In the genomic region with DNA sequence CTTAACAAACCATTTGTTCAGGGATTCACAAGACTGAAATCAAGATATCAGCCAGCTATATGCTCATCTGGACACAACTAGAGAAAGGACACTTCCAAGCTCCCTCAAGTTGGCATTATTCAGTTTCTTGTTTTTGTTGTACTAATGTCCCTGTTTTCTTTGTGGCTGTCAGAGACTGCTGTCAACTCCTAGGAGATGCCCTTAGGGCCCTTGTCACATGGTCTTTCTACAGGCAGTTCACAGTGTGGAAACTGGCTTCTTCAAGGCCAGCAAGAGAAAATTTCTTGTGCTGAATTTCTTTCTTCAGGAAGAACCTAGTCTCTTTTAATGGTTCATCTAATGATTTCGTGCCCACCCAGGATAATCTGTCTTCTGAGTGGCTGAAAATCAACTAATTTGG, we compare ENCODE assay signal across 31 cellular contexts.
A peak's percentile ranks its signal among the peaks of the same experiment; 100 is the strongest.
DNase-seq lines count a peak whose midpoint lies in the region; TF ChIP-seq lines count a peak whose summit lies in the region.
"Had no signal": no experiment of that assay in that cellular context is flagged by ENCODE, and none has a peak within 500 bp of the region (broad histone marks: within the 10 kb centered on the region; RNA-seq: fewer than 3 reads in every experiment).

No MANE protein-coding gene starts in this region.

- intact Hi-C loops in adrenal gland (cut with DNase I), result no loop called here

- TF ChIP-seq POLR2A in adrenal gland (IDR thresholded peaks at IDR 0.05), result no peak

- no peaks in the 10 kb centered on the region for H3K27me3 ChIP-seq in adrenal gland
- H3K27me3 ChIP-seq: BE2C; BLaER1; BLaER1 treated with 17β-estradiol and CSF1 and Interleukin-3, amounts not matched to agents 10 nM and 100 nM had no signal

- no peaks in the 10 kb centered on the region for H3K9me3 ChIP-seq in adrenal gland (replicated peaks in 1 of 3)
- H3K9me3 ChIP-seq: A549; BE2C; BLaER1; BLaER1 treated with 17β-estradiol and CSF1 and Interleukin-3, amounts not matched to agents 10 nM and 100 nM; Caco-2 had no signal

- H3K4me3 ChIP-seq in adrenal gland, result no peak overlapping the region
- H3K4me3 ChIP-seq: A549; BLaER1; BLaER1 treated with 17β-estradiol and CSF1 and Interleukin-3, amounts not matched to agents 10 nM and 100 nM had no signal

- DNase-seq in ELF-1 (ENCODE audit: low read depth, low spot score) (peak; percentile 52), M059J (ENCODE audit: low read depth) (peak; percentile 3), islet precursor cell (peak; percentile 55), AG08395 (ENCODE audit: low spot score) (no peak), Ammon's horn (ENCODE audit: low spot score) (no peak), adrenal gland (no peak)
- DNase-seq: 8988T; ACHN; AML-193; BE2C; C1 segment of cervical spinal cord; Caco-2; Calu3; CD4-positive, alpha-beta memory T cell; CD4-positive, alpha-beta T cell; CD4-positive, CD25-positive, alpha-beta regulatory T cell; CD8-positive, alpha-beta memory T cell; CD8-positive, alpha-beta T cell; COR-L47; DMS 273 treated with DMSO at 0.1 percent for 48 hours; DMS153; DMS53; DMS79; DMS79 treated with DMSO at 0.1 percent for 48 hours; DND-41; EL had no signal

- no peaks in the 10 kb centered on the region for H3K36me3 ChIP-seq in adrenal gland (replicated peaks in 1 of 2)
- H3K36me3 ChIP-seq: BE2C; BLaER1; BLaER1 treated with 17β-estradiol and CSF1 and Interleukin-3, amounts not matched to agents 10 nM and 100 nM had no signal

- H3K27ac ChIP-seq in adrenal gland, result no peak overlapping the region
- H3K27ac ChIP-seq: 22Rv1; A549; BLaER1; BLaER1 treated with 17β-estradiol and CSF1 and Interleukin-3, amounts not matched to agents 10 nM and 100 nM; C4-2B had no signal

- WGBS in adrenal gland, 4 donors, result 77 to 84% (median 82%) methylated on average over 1 of the region's 1 CpG

- H3K4me1 ChIP-seq in adrenal gland (replicated peaks in 1 of 2), result no peaks in the 10 kb centered on the region
- H3K4me1 ChIP-seq: A549; BE2C; BLaER1; BLaER1 treated with 17β-estradiol and CSF1 and Interleukin-3, amounts not matched to agents 10 nM and 100 nM; Caco-2 had no signal

- TF ChIP-seq CTCF in adrenal gland (IDR thresholded peaks at IDR 0.05), result no peak

Comparison
In these comparisons a context has a peak if more than half of its experiments do, and no peak if none do; other contexts are left out.
1. DNase-seq: peak in ELF-1 (single experiment), M059J (single experiment) and islet precursor cell (single experiment); none in AG08395 (single experiment), Ammon's horn (single experiment) and adrenal gland (0 of 7).